23 cellular contexts compared by ENCODE assay signal in the genomic region with DNA sequence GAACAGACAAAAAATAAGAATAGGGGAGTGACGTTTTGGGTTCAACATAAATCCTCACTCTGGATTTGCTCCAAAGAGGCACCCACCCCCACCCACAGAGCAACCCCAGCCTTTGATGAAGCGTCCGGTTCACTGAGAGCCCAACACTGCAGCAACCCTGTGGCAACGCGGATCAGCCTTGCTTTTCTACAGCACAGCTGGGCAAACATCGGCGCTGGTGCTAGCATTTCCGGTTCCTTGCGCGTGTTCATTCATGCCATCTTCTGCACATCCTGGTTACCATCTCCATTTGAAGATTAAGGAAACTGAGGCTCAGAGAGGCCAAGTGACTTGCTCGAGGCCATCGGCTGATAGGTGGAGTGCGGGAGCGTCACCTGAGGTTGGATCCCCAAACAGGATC. TPM values are rescaled to one million over a fixed set of nuclear protein-coding genes. Genes with fewer than 3 reads are reported as not detected.
DNase-seq lines count a peak whose midpoint lies in the region; ATAC-seq and TF ChIP-seq lines count a peak whose summit lies in the region.
"Had no signal": no experiment of that assay in that cellular context is flagged by ENCODE, and none has a peak within 500 bp of the region (broad histone marks: within the 10 kb centered on the region; RNA-seq: fewer than 3 reads in every experiment).

No MANE protein-coding gene starts in this region.

- H3K27me3 Mint-ChIP-seq in activated CD8-positive, alpha-beta T cell treated with anti-CD3 and anti-CD28 coated beads for 36 hours, result peaks cover 4% of the 10 kb centered on the region

- no peak overlapping the region for H3K4me3 Mint-ChIP-seq in activated CD8-positive, alpha-beta T cell treated with anti-CD3 and anti-CD28 coated beads for 36 hours
- H3K4me3 Mint-ChIP-seq: activated CD4-positive, alpha-beta T cell treated with anti-CD3 and anti-CD28 coated beads, Interleukin-2, amount 10 ng/mL, durations not matched to agents 24 days and 14 days; naive thymus-derived CD4-positive, alpha-beta T cell; stimulated activated effector memory CD8-positive, alpha-beta T cell treated with anti-CD3 and anti-CD28 coated beads, Interleukin-12 subunit alpha, Interleukin-12 subunit beta, amount 100 ng/mL, for 72 hours; T-helper 2 cell treated with Interferon-gamma antibody and Interleukin-4, amounts not matched to agents 5 μg/mL and 100 μg/mL, for 36 hours; type B pancreatic cell had no signal

- no peak overlapping the region for H3K27ac Mint-ChIP-seq in activated CD8-positive, alpha-beta T cell treated with anti-CD3 and anti-CD28 coated beads for 36 hours
- H3K27ac Mint-ChIP-seq: activated CD4-positive, alpha-beta T cell treated with anti-CD3 and anti-CD28 coated beads, Interleukin-2, amount 10 ng/mL, durations not matched to agents 24 days and 14 days; naive thymus-derived CD4-positive, alpha-beta T cell; stimulated activated effector memory CD8-positive, alpha-beta T cell treated with anti-CD3 and anti-CD28 coated beads, Interleukin-12 subunit alpha, Interleukin-12 subunit beta, amount 100 ng/mL, for 72 hours; T-helper 2 cell treated with Interferon-gamma antibody and Interleukin-4, amounts not matched to agents 5 μg/mL and 100 μg/mL, for 36 hours; type B pancreatic cell had no signal

- intact Hi-C loops in activated CD8-positive, alpha-beta T cell treated with anti-CD3 and anti-CD28 coated beads for 36 hours (cut with micrococcal nuclease), result no loop called here

- ATAC-seq in activated CD8-positive, alpha-beta T cell treated with anti-CD3 and anti-CD28 coated beads for 36 hours, result no peak
- ATAC-seq: naive thymus-derived CD4-positive, alpha-beta T cell; psoas muscle; stimulated activated effector memory CD8-positive, alpha-beta T cell treated with anti-CD3 and anti-CD28 coated beads, Interleukin-12 subunit alpha, Interleukin-12 subunit beta, amount 100 ng/mL, for 72 hours had no signal

- no peaks in the 10 kb centered on the region for H3K4me1 Mint-ChIP-seq in activated CD8-positive, alpha-beta T cell treated with anti-CD3 and anti-CD28 coated beads for 36 hours (ENCODE audit: low read depth)
- H3K4me1 Mint-ChIP-seq: activated CD4-positive, alpha-beta T cell treated with anti-CD3 and anti-CD28 coated beads, Interleukin-2, amount 10 ng/mL, durations not matched to agents 24 days and 14 days; stimulated activated effector memory CD8-positive, alpha-beta T cell treated with anti-CD3 and anti-CD28 coated beads, Interleukin-12 subunit alpha, Interleukin-12 subunit beta, amount 100 ng/mL, for 72 hours had no signal

- DNase-seq in NCI-H748 (lab: John Stamatoyannopoulos, UW; ENCODE audit: unreplicated experiment), result peak; percentile 63
- DNase-seq in NCI-H748 treated with DMSO at 0.1 percent for 48 hours (lab: John Stamatoyannopoulos, UW), result no peak
- DNase-seq in NCI-H1092 (lab: John Stamatoyannopoulos, UW), result peak; percentile 46
- peak; percentile 63 to 74 for DNase-seq in SJCRH30
- no peak for DNase-seq in foreskin fibroblast
- DNase-seq in activated T-cell treated with anti-CD3 and anti-CD28 coated beads, Interleukin-2, amount 50 U/mL, for 1 hour, result no peak
- DNase-seq in activated CD8-positive, alpha-beta T cell treated with anti-CD3 and anti-CD28 coated beads for 36 hours, result no peak
- DNase-seq: activated CD4-positive, alpha-beta T cell treated with anti-CD3 and anti-CD28 coated beads, Interleukin-2, amount 10 ng/mL, durations not matched to agents 24 days and 14 days; activated naive CD4-positive, alpha-beta T cell; activated T-cell treated with anti-CD3 and anti-CD28 coated beads, Interleukin-2, amount 50 U/mL, for 48 hours; Calu3; midbrain; MV-4-11; naive thymus-derived CD4-positive, alpha-beta T cell; NCI-H526 treated with DMSO at 0.1 percent for 48 hours; nucleus accumbens; psoas muscle; sigmoid colon; stimulated activated CD4-positive, alpha-beta T cell treated with anti-CD3 and anti-CD28 coated beads, Interleukin-4, amount 100 ng/mL, for 24 hours had no signal

- H3K4me3 ChIP-seq in SJCRH30, result peak overlapping the region; percentile 35
- H3K4me3 ChIP-seq in foreskin fibroblast (ENCODE audit: low read depth in 1 of 2, low read length in 2 of 2), result no peak overlapping the region
- H3K4me3 ChIP-seq: psoas muscle, sigmoid colon had no signal

- CTCF ChIA-PET in activated CD8-positive, alpha-beta T cell treated with anti-CD3 and anti-CD28 coated beads for 36 hours (lab: Charles Lee), result no interaction called here

- peak overlapping the region; percentile 73 for H3K27ac ChIP-seq in SJCRH30
- H3K27ac ChIP-seq: KMS-11, psoas muscle, sigmoid colon had no signal

- no peaks in the 10 kb centered on the region for H3K9me3 Mint-ChIP-seq in activated CD8-positive, alpha-beta T cell treated with anti-CD3 and anti-CD28 coated beads for 36 hours
- H3K9me3 Mint-ChIP-seq: activated CD4-positive, alpha-beta T cell treated with anti-CD3 and anti-CD28 coated beads, Interleukin-2, amount 10 ng/mL, durations not matched to agents 24 days and 14 days; stimulated activated effector memory CD8-positive, alpha-beta T cell treated with anti-CD3 and anti-CD28 coated beads, Interleukin-12 subunit alpha, Interleukin-12 subunit beta, amount 100 ng/mL, for 72 hours; T-helper 2 cell treated with Interferon-gamma antibody and Interleukin-4, amounts not matched to agents 5 μg/mL and 100 μg/mL, for 36 hours; type B pancreatic cell had no signal

- H3K36me3 Mint-ChIP-seq in activated CD8-positive, alpha-beta T cell treated with anti-CD3 and anti-CD28 coated beads for 36 hours (ENCODE audit: low read depth), result no peaks in the 10 kb centered on the region
- H3K36me3 Mint-ChIP-seq: naive thymus-derived CD4-positive, alpha-beta T cell; stimulated activated effector memory CD8-positive, alpha-beta T cell treated with anti-CD3 and anti-CD28 coated beads, Interleukin-12 subunit alpha, Interleukin-12 subunit beta, amount 100 ng/mL, for 72 hours; type B pancreatic cell had no signal

- H3K9me3 ChIP-seq in SJCRH30 (replicated peaks), result no peaks in the 10 kb centered on the region
- H3K9me3 ChIP-seq: psoas muscle, sigmoid colon had no signal

- no peaks in the 10 kb centered on the region for H3K27me3 ChIP-seq in SJCRH30

- POLR2A ChIA-PET in activated CD8-positive, alpha-beta T cell treated with anti-CD3 and anti-CD28 coated beads for 36 hours (lab: Charles Lee), result no interaction called here

- H3K36me3 ChIP-seq in SJCRH30, result no peaks in the 10 kb centered on the region
- H3K36me3 ChIP-seq: sigmoid colon had no signal

- peaks cover 14% of the 10 kb centered on the region for H3K4me1 ChIP-seq in SJCRH30
- H3K4me1 ChIP-seq: psoas muscle, sigmoid colon had no signal

- no peak for TF ChIP-seq CTCF in foreskin fibroblast (IDR thresholded peaks at IDR 0.05; ENCODE audit: low read depth, low read length)
- TF ChIP-seq CTCF in activated CD8-positive, alpha-beta T cell treated with anti-CD3 and anti-CD28 coated beads for 36 hours (IDR thresholded peaks at IDR 0.05), result no peak

RNA-seq across cellular contexts. Expression of a gene that starts 8.7 kb away (rescaled TPM):
- 50.9 and 51.2 TPM in 2 replicates for total RNA-seq in SJCRH30 (2014; rRNA removed; shearing (Covaris generic))
- total RNA-seq in activated CD8-positive, alpha-beta T cell treated with anti-CD3 and anti-CD28 coated beads for 36 hours, result 10 to 100 TPM; 59.9 to 62.9 TPM

RNA-seq across cellular contexts. Expression of a gene that starts 53.5 kb away (rescaled TPM):
- 0.84 and 1.1 TPM in 2 replicates for total RNA-seq in SJCRH30 (2014; rRNA removed; shearing (Covaris generic))
- 1 to 10 TPM; 1.1 to 1.4 TPM for total RNA-seq in activated CD8-positive, alpha-beta T cell treated with anti-CD3 and anti-CD28 coated beads for 36 hours

Comparison
In these comparisons a context has a peak if more than half of its experiments do, and no peak if none do; other contexts are left out.
1. DNase-seq: peak in NCI-H748 (single experiment), NCI-H1092 (single experiment) and SJCRH30 (2 of 2); none in NCI-H748 treated with DMSO at 0.1 percent for 48 hours (single experiment), foreskin fibroblast (0 of 2), activated T-cell treated with anti-CD3 and anti-CD28 coated beads, Interleukin-2, amount 50 U/mL, for 1 hour (single experiment) and activated CD8-positive, alpha-beta T cell treated with anti-CD3 and anti-CD28 coated beads for 36 hours (single experiment).